11 cellular contexts compared by ENCODE assay signal in the genomic region with DNA sequence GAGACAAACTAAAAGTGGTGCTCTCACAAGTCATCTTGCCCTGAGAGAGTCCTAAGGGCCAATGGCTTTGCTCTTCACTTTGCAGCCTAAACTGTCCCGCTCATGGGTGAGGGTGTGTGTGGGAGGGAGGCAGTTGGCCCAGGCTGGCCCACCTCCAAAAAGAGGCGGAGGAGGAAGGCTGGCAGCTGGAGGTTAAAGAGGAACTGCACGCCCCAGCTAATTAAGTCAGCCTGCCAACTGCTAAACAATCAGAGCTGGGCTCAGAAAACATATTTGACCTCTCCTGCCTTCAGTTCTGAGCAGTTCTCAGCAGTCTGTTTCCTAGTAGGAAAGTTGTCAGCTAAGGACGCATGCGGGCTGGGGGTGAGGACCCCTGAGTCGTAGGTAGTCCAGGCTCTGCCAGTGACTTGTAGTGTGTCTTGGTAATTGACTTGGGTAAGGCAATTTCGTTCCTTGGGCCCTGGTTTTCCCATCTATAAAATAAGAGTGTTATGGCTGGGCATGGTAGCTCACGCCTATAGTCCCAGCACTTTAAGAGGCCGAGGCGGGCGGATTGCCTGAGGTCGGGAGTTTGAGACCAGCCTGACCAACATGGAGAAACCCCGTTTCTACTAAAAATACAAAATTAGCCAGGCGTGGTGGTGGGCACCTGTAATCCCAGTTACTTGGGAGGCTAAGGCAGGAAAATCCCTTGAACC. TPM values are rescaled to one million over a fixed set of nuclear protein-coding genes. Genes with fewer than 3 reads are reported as not detected.
DNase-seq lines count a peak whose midpoint lies in the region; ATAC-seq lines count a peak whose summit lies in the region.
"Had no signal": no experiment of that assay in that cellular context is flagged by ENCODE, and none has a peak within 500 bp of the region (broad histone marks: within the 10 kb centered on the region; RNA-seq: fewer than 3 reads in every experiment).

No MANE protein-coding gene starts in this region.

- no CpG with 5 or more reads among the region's 14 CpGs for WGBS in neuronal stem cell (ENCODE audit: extremely low coverage in 2 of 2, insufficient read length in 2 of 2, insufficient replicate concordance in 1 of 2), 2 donors

- H2BK15ac ChIP-seq in neuronal stem cell (ENCODE audit: low read length): no peak overlapping the region

- no peak overlapping the region for H2AFZ ChIP-seq in neuronal stem cell (ENCODE audit: low read length)
- H2AFZ ChIP-seq: neural progenitor cell had no signal

- DNase-seq in DMS 273 treated with DMSO at 0.1 percent for 48 hours (lab: John Stamatoyannopoulos, UW): peak; percentile 97
- DNase-seq in NOMO-1 treated with dmso at 0.1 percent for 144 hours (lab: John Stamatoyannopoulos, UW; ENCODE audit: unreplicated experiment): peak; percentile 59
- peak in 41 of 42 donors; percentile 8 to 73 (median 48) for DNase-seq in head of caudate nucleus
- DNase-seq in posterior cingulate gyrus: peak in 7 of 10 donors; percentile 17 to 87 (median 27)
- no peak for DNase-seq in neuronal stem cell (ENCODE audit: low spot score)
- DNase-seq: activated naive CD4-positive, alpha-beta T cell treated with anti-CD3 and anti-CD28 coated beads, Interleukin-2, amount 10 ng/mL, durations not matched to agents 7 days and 5 days; T-helper 9 cell had no signal

- H4K8ac ChIP-seq in neuronal stem cell (ENCODE audit: low read depth, low read length): no peak overlapping the region

- ATAC-seq in activated T-helper 17 cell treated with anti-CD3 and anti-CD28 coated beads, Interleukin-2, amount 50 U/mL, for 72 hours (replicated peaks): no peak
- no peak for ATAC-seq in GM21528 (IDR thresholded peaks at IDR 0.05; ENCODE audit: low FRiP score, unreplicated experiment)
- no peak for ATAC-seq in GM21786 (IDR thresholded peaks at IDR 0.05; ENCODE audit: unreplicated experiment)

- no peak overlapping the region for H2BK5ac ChIP-seq in neuronal stem cell (ENCODE audit: low read length)

- H3K4me1 ChIP-seq in neuronal stem cell (ENCODE audit: control insufficient read depth in 2 of 2, insufficient read depth in 1 of 2, low read depth in 1 of 2, low read length in 2 of 2): no peaks in the 10 kb centered on the region
- H3K4me1 ChIP-seq: neural progenitor cell had no signal

- H3K4me1 Mint-ChIP-seq in activated T-helper 17 cell treated with anti-CD3 and anti-CD28 coated beads, Interleukin-2, amount 50 U/mL, for 72 hours: no peaks in the 10 kb centered on the region
- H3K4me1 Mint-ChIP-seq: activated naive CD4-positive, alpha-beta T cell treated with anti-CD3 and anti-CD28 coated beads, Interleukin-2, amount 10 ng/mL, durations not matched to agents 7 days and 5 days; neural progenitor cell had no signal

- no peaks in the 10 kb centered on the region for H3K27me3 ChIP-seq in neuronal stem cell (ENCODE audit: control insufficient read depth in 3 of 3, insufficient read depth in 3 of 3, low read depth in 1 of 3, low read length in 3 of 3)
- H3K27me3 ChIP-seq: neural progenitor cell had no signal

- H3K36me3 Mint-ChIP-seq in activated T-helper 17 cell treated with anti-CD3 and anti-CD28 coated beads, Interleukin-2, amount 50 U/mL, for 72 hours (ENCODE audit: low read depth): peaks cover 86% of the 10 kb centered on the region

- no peak overlapping the region for H2BK12ac ChIP-seq in neuronal stem cell (ENCODE audit: low read length)

- no peak overlapping the region for H3K27ac Mint-ChIP-seq in activated T-helper 17 cell treated with anti-CD3 and anti-CD28 coated beads, Interleukin-2, amount 50 U/mL, for 72 hours
- H3K27ac Mint-ChIP-seq: activated naive CD4-positive, alpha-beta T cell treated with anti-CD3 and anti-CD28 coated beads, Interleukin-2, amount 10 ng/mL, durations not matched to agents 7 days and 5 days; neural progenitor cell had no signal

- no peak overlapping the region for H3K27ac ChIP-seq in neuronal stem cell (replicated peaks; ENCODE audit: low read length)
- H3K27ac ChIP-seq: neural progenitor cell had no signal

- H2BK120ac ChIP-seq in neuronal stem cell (ENCODE audit: low read depth, low read length): no peak overlapping the region

- H3K9ac ChIP-seq in neuronal stem cell (ENCODE audit: low read depth, low read length, poor library complexity): no peak overlapping the region
- H3K9ac ChIP-seq: neural progenitor cell had no signal

- no peaks in the 10 kb centered on the region for H3K27me3 Mint-ChIP-seq in activated T-helper 17 cell treated with anti-CD3 and anti-CD28 coated beads, Interleukin-2, amount 50 U/mL, for 72 hours
- H3K27me3 Mint-ChIP-seq: activated naive CD4-positive, alpha-beta T cell treated with anti-CD3 and anti-CD28 coated beads, Interleukin-2, amount 10 ng/mL, durations not matched to agents 7 days and 5 days had no signal

- no peak overlapping the region for H3K14ac ChIP-seq in neuronal stem cell (ENCODE audit: low read length)

- no peak overlapping the region for H4K91ac ChIP-seq in neuronal stem cell (ENCODE audit: low read depth, low read length, poor library complexity)

- no peak overlapping the region for H3K4me2 ChIP-seq in neuronal stem cell (ENCODE audit: insufficient read depth, low read length, poor library complexity, severe bottlenecking)
- H3K4me2 ChIP-seq: neural progenitor cell had no signal

- no peaks in the 10 kb centered on the region for H3K79me1 ChIP-seq in neuronal stem cell (ENCODE audit: low read depth, low read length)

- H3K36me3 ChIP-seq in neuronal stem cell (replicated peaks in 1 of 2; ENCODE audit: control insufficient read depth in 2 of 2, insufficient read depth in 2 of 2, low read length in 2 of 2): peaks cover 18 to 83% of the 10 kb centered on the region in 2 donors

- H3K23ac ChIP-seq in neuronal stem cell (ENCODE audit: low read depth, low read length, poor library complexity): no peak overlapping the region

- intact Hi-C loops in head of caudate nucleus (cut with DNase I) (no loop called here), posterior cingulate gyrus (cut with DNase I) (no loop called here)

- H3K9me3 ChIP-seq in neuronal stem cell (replicated peaks in 1 of 2; ENCODE audit: control insufficient read depth in 2 of 2, insufficient read depth in 1 of 2, low read depth in 1 of 2, low read length in 2 of 2): no peaks in the 10 kb centered on the region

- no peak overlapping the region for H2AK5ac ChIP-seq in neuronal stem cell (ENCODE audit: low read depth, low read length)

- no peaks in the 10 kb centered on the region for H3K9me3 Mint-ChIP-seq in activated T-helper 17 cell treated with anti-CD3 and anti-CD28 coated beads, Interleukin-2, amount 50 U/mL, for 72 hours
- H3K9me3 Mint-ChIP-seq: activated naive CD4-positive, alpha-beta T cell treated with anti-CD3 and anti-CD28 coated beads, Interleukin-2, amount 10 ng/mL, durations not matched to agents 7 days and 5 days; neural progenitor cell had no signal

- no peak overlapping the region for H3K18ac ChIP-seq in neuronal stem cell (ENCODE audit: low read length)

- H3K4me3 ChIP-seq in neuronal stem cell (ENCODE audit: low read length in 2 of 2): no peak overlapping the region
- H3K4me3 ChIP-seq: neural progenitor cell had no signal

- no peak overlapping the region for H3K4ac ChIP-seq in neuronal stem cell (ENCODE audit: low read length)

- H3K4me3 Mint-ChIP-seq in activated T-helper 17 cell treated with anti-CD3 and anti-CD28 coated beads, Interleukin-2, amount 50 U/mL, for 72 hours: no peak overlapping the region
- H3K4me3 Mint-ChIP-seq: activated naive CD4-positive, alpha-beta T cell treated with anti-CD3 and anti-CD28 coated beads, Interleukin-2, amount 10 ng/mL, durations not matched to agents 7 days and 5 days; neural progenitor cell had no signal

RNA-seq across cellular contexts. Expression of gene GSS, which starts 17.0 kb away (rescaled TPM):
- 37.0 TPM for polyA plus RNA-seq in neuronal stem cell (2013, experiment 1 of 2)
- polyA plus RNA-seq in neuronal stem cell (2013, experiment 2 of 2): 37.4 TPM
- 10 to 100 TPM; 54.7 to 57.4 TPM for total RNA-seq in activated T-helper 17 cell treated with anti-CD3 and anti-CD28 coated beads, Interleukin-2, amount 50 U/mL, for 72 hours

RNA-seq across cellular contexts. Expression of gene MYH7B, which starts 17.1 kb away (rescaled TPM):
- polyA plus RNA-seq in neuronal stem cell (2013, experiment 1 of 2): 0.35 TPM
- polyA plus RNA-seq in neuronal stem cell (2013, experiment 2 of 2): 0.42 TPM
- under 1 TPM; 0.24 to 0.29 TPM for total RNA-seq in activated T-helper 17 cell treated with anti-CD3 and anti-CD28 coated beads, Interleukin-2, amount 50 U/mL, for 72 hours
